12 cellular contexts compared by ENCODE assay signal in genomic region chrX:116490091-116490490, GRCh38. TPM values are rescaled to one million over a fixed set of nuclear protein-coding genes. Genes with fewer than 3 reads are reported as not detected.
DNase-seq lines count a peak whose midpoint lies in the region; ATAC-seq and TF ChIP-seq lines count a peak whose summit lies in the region.
"Had no signal": no experiment of that assay in that cellular context is flagged by ENCODE, and none has a peak within 500 bp of the region (broad histone marks: within the 10 kb centered on the region; RNA-seq: fewer than 3 reads in every experiment).

No MANE protein-coding gene starts in this region.

- TF ChIP-seq EP300 in upper lobe of left lung (IDR thresholded peaks at IDR 0.05): no peak

- H3K27me3 Mint-ChIP-seq in chondrocyte (ENCODE audit: low read depth): no peaks in the 10 kb centered on the region
- no peaks in the 10 kb centered on the region for H3K27me3 Mint-ChIP-seq in neural progenitor cell (ENCODE audit: insufficient read depth, low read depth)

- H3K79me2 ChIP-seq in neural progenitor cell (ENCODE audit: low read depth): no peaks in the 10 kb centered on the region

- no peaks in the 10 kb centered on the region for H4K20me1 ChIP-seq in neural progenitor cell (ENCODE audit: low read depth)

- DNase-seq in NCI-H1105 treated with DMSO at 0.1 percent for 48 hours (lab: John Stamatoyannopoulos, UW) (peak; percentile 31), NCI-H1105 (lab: John Stamatoyannopoulos, UW) (no peak), NAMALWA (ENCODE audit: low spot score) (peak; percentile 2), chondrocyte (ENCODE audit: low spot score) (no peak), neural progenitor cell (ENCODE audit: low spot score) (no peak), upper lobe of left lung (no peak)
- DNase-seq: brain microvascular endothelial cell, NCI-H1048, uterus had no signal

- no peaks in the 10 kb centered on the region for H3K36me3 ChIP-seq in neural progenitor cell
- H3K36me3 ChIP-seq in upper lobe of left lung: no peaks in the 10 kb centered on the region
- H3K36me3 ChIP-seq: brain microvascular endothelial cell, neutrophil, uterus had no signal

- no peaks in the 10 kb centered on the region for H3K4me1 Mint-ChIP-seq in chondrocyte (ENCODE audit: low read depth)
- no peaks in the 10 kb centered on the region for H3K4me1 Mint-ChIP-seq in neural progenitor cell

- peaks cover 4% of the 10 kb centered on the region for H3K9me3 ChIP-seq in neural progenitor cell (ENCODE audit: low read depth)
- H3K9me3 ChIP-seq in upper lobe of left lung: no peaks in the 10 kb centered on the region
- H3K9me3 ChIP-seq: neutrophil, uterus had no signal

- no peak overlapping the region for H3K27ac Mint-ChIP-seq in chondrocyte (ENCODE audit: unreplicated experiment)
- H3K27ac Mint-ChIP-seq in neural progenitor cell: no peak overlapping the region

- ATAC-seq in activated CD4-positive, CD25-positive, alpha-beta regulatory T cell treated with anti-CD3 and anti-CD28 coated beads, Interleukin-2, amount 50 U/mL, for 24 hours: no peak
- ATAC-seq in upper lobe of left lung (ENCODE audit: low FRiP score in 2 of 2) (no peak), GM21381 (IDR thresholded peaks at IDR 0.05; ENCODE audit: unreplicated experiment) (no peak)

- H3K36me3 Mint-ChIP-seq in chondrocyte (ENCODE audit: low read depth): no peaks in the 10 kb centered on the region
- H3K36me3 Mint-ChIP-seq in neural progenitor cell: no peaks in the 10 kb centered on the region

- no peak overlapping the region for H3K9ac ChIP-seq in neural progenitor cell

- no peak for TF ChIP-seq POLR2A in upper lobe of left lung (IDR thresholded peaks at IDR 0.05)

- H3K4me1 ChIP-seq in neural progenitor cell (no peaks in the 10 kb centered on the region), upper lobe of left lung (no peaks in the 10 kb centered on the region)
- H3K4me1 ChIP-seq: uterus had no signal

- H3K9me3 Mint-ChIP-seq in chondrocyte (ENCODE audit: low read depth) (no peaks in the 10 kb centered on the region), neural progenitor cell (no peaks in the 10 kb centered on the region)

- H3K4me3 ChIP-seq in neural progenitor cell (no peak overlapping the region), upper lobe of left lung (no peak overlapping the region)
- H3K4me3 ChIP-seq: uterus had no signal

- TF ChIP-seq CTCF in chondrocyte (IDR thresholded peaks at IDR 0.05) (peak; percentile 79), neural progenitor cell (IDR thresholded peaks at IDR 0.05) (peak; percentile 55), upper lobe of left lung (IDR thresholded peaks at IDR 0.05) (no peak)

- no peaks in the 10 kb centered on the region for H3K27me3 ChIP-seq in neural progenitor cell
- H3K27me3 ChIP-seq in upper lobe of left lung: no peaks in the 10 kb centered on the region
- H3K27me3 ChIP-seq: brain microvascular endothelial cell, neutrophil, uterus had no signal

- no peak overlapping the region for H2AFZ ChIP-seq in neural progenitor cell (replicated peaks)

- no peak overlapping the region for H3K4me2 ChIP-seq in neural progenitor cell

- no peaks in the 10 kb centered on the region for H3F3A ChIP-seq in neural progenitor cell (ENCODE audit: low read depth)

- no peak overlapping the region for H3K27ac ChIP-seq in neural progenitor cell
- H3K27ac ChIP-seq in upper lobe of left lung: no peak overlapping the region
- H3K27ac ChIP-seq: brain microvascular endothelial cell, neutrophil, uterus had no signal

- H3K4me3 Mint-ChIP-seq in chondrocyte (ENCODE audit: unreplicated experiment): no peak overlapping the region
- no peak overlapping the region for H3K4me3 Mint-ChIP-seq in neural progenitor cell

RNA-seq across cellular contexts. Expression of gene CT83, which starts 27.3 kb away (rescaled TPM):
- total RNA-seq in chondrocyte (not detected in 3 replicates), neural progenitor cell (ENCODE audit: low replicate concordance) (not detected in 2 replicates), upper lobe of left lung (not detected)
- total RNA-seq: uterus had no signal

RNA-seq across cellular contexts. Expression of gene SLC6A14, which starts 53.7 kb away (rescaled TPM):
- total RNA-seq in chondrocyte (not detected in 3 replicates), neural progenitor cell (ENCODE audit: low replicate concordance) (0.04 TPM in 1 of 2 replicates, not detected in the other), upper lobe of left lung (100 to 1,000 TPM in 1 of 6 donors, 10 to 100 TPM in 3, 1 to 10 TPM in 2; 3.2 to 117 (median 32.1) TPM)
- total RNA-seq: uterus had no signal

Comparison
In these comparisons a context has a peak if more than half of its experiments do, and no peak if none do; other contexts are left out.
1. DNase-seq: peak in NCI-H1105 treated with DMSO at 0.1 percent for 48 hours (single experiment) and NAMALWA (single experiment); none in NCI-H1105 (single experiment), chondrocyte (single experiment), neural progenitor cell (single experiment) and upper lobe of left lung (0 of 2).
2. CTCF ChIP-seq: peak in chondrocyte (single experiment) and neural progenitor cell (single experiment); none in upper lobe of left lung (0 of 6).